ENCODE assay signal across 1 cellular context in genomic region chr1:247228133-247228532, GRCh38.
TF ChIP-seq lines count a peak whose summit lies in the region.

No MANE protein-coding gene starts in this region.

TF ChIP-seq in IMR-90, 13 proteins besides CTCF, POLR2A, EP300 and RAD21 (continued from another document):
- no peak for TF ChIP-seq ELK1 (IDR thresholded peaks at IDR 0.05; ENCODE audit: borderline replicate concordance, low read depth, low read length)
- TF ChIP-seq MXI1 (IDR thresholded peaks at IDR 0.05; ENCODE audit: borderline replicate concordance, low read depth, low read length): no peak
- TF ChIP-seq MAFK (IDR thresholded peaks at IDR 0.05; ENCODE audit: low read depth, low read length): no peak
- no peak for TF ChIP-seq RFX5 (IDR thresholded peaks at IDR 0.05; ENCODE audit: low read depth, low read length)
- TF ChIP-seq RCOR1 (IDR thresholded peaks at IDR 0.05; ENCODE audit: insufficient replicate concordance, low read length): no peak
- TF ChIP-seq CEBPB (IDR thresholded peaks at IDR 0.05; ENCODE audit: low read depth, low read length): no peak
- TF ChIP-seq SMC3 (IDR thresholded peaks at IDR 0.05; ENCODE audit: low read depth, low read length): no peak
- no peak for TF ChIP-seq FOS (IDR thresholded peaks at IDR 0.05; ENCODE audit: low read depth, low read length)
